Comparison of ENCODE assay signal across 11 cellular contexts in genomic region chr6:6515691-6516607, GRCh38.
DNase-seq lines count a peak whose midpoint lies in the region; ATAC-seq and FAIRE-seq lines count a peak whose summit lies in the region.
"Had no signal": no experiment of that assay in that cellular context is flagged by ENCODE, and none has a peak within 500 bp of the region (broad histone marks: within the 10 kb centered on the region; RNA-seq: fewer than 3 reads in every experiment).

No MANE protein-coding gene starts in this region.

- H3K9me3 ChIP-seq in small intestine (ENCODE audit: control insufficient read depth, low read depth), result no peaks in the 10 kb centered on the region

- peak overlapping the region; percentile 71 for H3K27ac Mint-ChIP-seq in activated naive CD4-positive, alpha-beta T cell treated with anti-CD3 and anti-CD28 coated beads, Interleukin-2, amount 50 U/mL, for 24 hours

- H3K4me3 Mint-ChIP-seq in activated naive CD4-positive, alpha-beta T cell treated with anti-CD3 and anti-CD28 coated beads, Interleukin-2, amount 50 U/mL, for 24 hours, result peak overlapping the region; percentile 37

- ATAC-seq in GM19351 (IDR thresholded peaks at IDR 0.05; ENCODE audit: unreplicated experiment), result peak; percentile 71
- peak; percentile 87 for ATAC-seq in HG03442 (IDR thresholded peaks at IDR 0.05; ENCODE audit: unreplicated experiment)
- ATAC-seq in HG03095 (IDR thresholded peaks at IDR 0.05; ENCODE audit: unreplicated experiment), result no peak

- no peaks in the 10 kb centered on the region for H3K9me3 Mint-ChIP-seq in activated naive CD4-positive, alpha-beta T cell treated with anti-CD3 and anti-CD28 coated beads, Interleukin-2, amount 50 U/mL, for 24 hours

- H3K27me3 Mint-ChIP-seq in activated naive CD4-positive, alpha-beta T cell treated with anti-CD3 and anti-CD28 coated beads, Interleukin-2, amount 50 U/mL, for 24 hours, result peaks cover 30% of the 10 kb centered on the region

- no peak overlapping the region for H3K27ac ChIP-seq in small intestine (ENCODE audit: low read depth in 1 of 2, low read length in 1 of 2)

- H3K36me3 ChIP-seq in small intestine (ENCODE audit: control insufficient read depth in 2 of 2, insufficient read depth in 2 of 2, low read length in 2 of 2), result no peaks in the 10 kb centered on the region

- peak; percentile 11 for DNase-seq in stimulated activated CD8-positive, alpha-beta memory T cell treated with anti-CD3 and anti-CD28 coated beads, Interleukin-7, amount 100 ng/mL, for 24 hours (ENCODE audit: low read depth)
- no peak for DNase-seq in hypothalamus (lab: John Stamatoyannopoulos, UW)
- DNase-seq in small intestine, result no peak
- DNase-seq in SIG-M5 treated with dmso at 0.1 percent for 504 hours (lab: John Stamatoyannopoulos, UW; ENCODE audit: unreplicated experiment), result no peak
- DNase-seq: amniotic stem cell, NCI-H1436, Right ventricle myocardium superior had no signal

- FAIRE-seq in small intestine (lab: Jason Lieb, UNC), result no peak

- H3K4me1 Mint-ChIP-seq in activated naive CD4-positive, alpha-beta T cell treated with anti-CD3 and anti-CD28 coated beads, Interleukin-2, amount 50 U/mL, for 24 hours, result peaks cover 22% of the 10 kb centered on the region

- no peaks in the 10 kb centered on the region for H3K4me1 ChIP-seq in small intestine (ENCODE audit: control insufficient read depth in 2 of 2, insufficient read depth in 1 of 2, low read depth in 1 of 2, low read length in 1 of 2)

- H3K36me3 Mint-ChIP-seq in activated naive CD4-positive, alpha-beta T cell treated with anti-CD3 and anti-CD28 coated beads, Interleukin-2, amount 50 U/mL, for 24 hours, result no peaks in the 10 kb centered on the region

- no peak overlapping the region for H3K4me3 ChIP-seq in small intestine (ENCODE audit: low read depth in 1 of 2, low read length in 2 of 2)

- peaks cover 0 to 2% of the 10 kb centered on the region in 2 donors for H3K27me3 ChIP-seq in small intestine (ENCODE audit: control insufficient read depth in 2 of 2, insufficient read depth in 2 of 2, low read length in 2 of 2)

- WGBS in small intestine, 3 donors, result 60 to 76% (median 71%) methylated on average over 15 of the region's 15 CpGs
